ENCODE assay signal across 31 cellular contexts in the genomic region with DNA sequence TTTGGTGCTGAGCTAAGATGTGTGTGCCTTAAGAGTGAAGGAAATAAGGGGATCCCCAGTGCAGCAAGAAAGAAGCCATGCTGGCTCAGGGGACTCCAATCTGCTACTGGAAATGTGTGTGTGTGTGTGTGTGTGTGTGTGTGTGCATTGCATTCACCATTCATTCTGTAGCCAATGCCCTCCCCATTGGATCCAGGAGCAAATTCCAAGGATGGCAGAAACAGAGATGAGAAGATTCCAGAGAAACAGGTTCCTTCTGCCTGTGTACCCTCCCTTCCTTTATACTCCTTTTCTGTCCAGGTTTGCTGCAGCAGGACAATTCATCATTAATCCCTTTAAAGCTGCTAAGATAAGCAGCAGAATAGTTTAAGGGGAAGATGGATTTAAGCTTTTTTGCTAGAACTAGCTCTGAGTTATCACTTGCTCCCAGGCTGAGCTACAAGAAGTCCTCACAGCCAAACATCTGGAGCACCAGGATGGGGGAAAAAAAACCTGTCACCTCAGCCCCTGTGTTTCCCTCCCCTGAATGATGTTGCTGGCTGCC. TPM values are rescaled to one million over a fixed set of nuclear protein-coding genes. Genes with fewer than 3 reads are reported as not detected.
"Had no signal": no experiment of that assay in that cellular context is flagged by ENCODE, and none has a peak within 500 bp of the region (broad histone marks: within the 10 kb centered on the region; RNA-seq: fewer than 3 reads in every experiment).

No MANE protein-coding gene starts in this region.

- H3K9me3 Mint-ChIP-seq: nephron progenitor cell; stimulated activated effector memory CD8-positive, alpha-beta T cell treated with anti-CD3 and anti-CD28 coated beads, Interleukin-12 subunit alpha, Interleukin-12 subunit beta, amount 100 ng/mL, for 72 hours had no signal

- H3K27ac ChIP-seq: coronary artery, esophagus squamous epithelium, heart right ventricle, left lung, pancreas, stomach, thyroid gland, vagina had no signal

- ATAC-seq: heart right ventricle; left cardiac atrium; left lung; naive thymus-derived CD4-positive, alpha-beta T cell; pancreas; sciatic nerve; stimulated activated effector memory CD8-positive, alpha-beta T cell treated with anti-CD3 and anti-CD28 coated beads, Interleukin-12 subunit alpha, Interleukin-12 subunit beta, amount 100 ng/mL, for 72 hours had no signal

- H3K27ac Mint-ChIP-seq: naive thymus-derived CD4-positive, alpha-beta T cell; nephron progenitor cell; stimulated activated effector memory CD8-positive, alpha-beta T cell treated with anti-CD3 and anti-CD28 coated beads, Interleukin-12 subunit alpha, Interleukin-12 subunit beta, amount 100 ng/mL, for 72 hours had no signal

- H3K27me3 ChIP-seq: thyroid gland had no signal

- DNase-seq: dermis blood vessel endothelial cell; effector memory CD4-positive, alpha-beta T cell; erythroblast; esophagus squamous epithelium; foreskin melanocyte; glutamatergic neuron; heart right ventricle; hippocampal formation; left cardiac atrium; left lung; mesenchymal stem cell; midbrain; naive thymus-derived CD4-positive, alpha-beta T cell; nephron progenitor cell; occipital lobe; pancreas; stimulated activated CD4-positive, alpha-beta T cell treated with anti-CD3 and anti-CD28 coated beads, Interleukin-2, amount 100 ng/mL, for 24 hours; stimulated activated CD4-positive, alpha-beta T cell treated with anti-CD3 and anti-CD28 coated beads, Interleukin-4, amount 100 ng/mL, for 24 hours; stimulated activated naive CD4-positive, alpha-beta T cell treated with Interleukin-2 at 50 U/mL for 16 hours; stomach; thyroid gland had no signal

- H3K4me2 ChIP-seq: smooth muscle cell had no signal

- H3K36me3 ChIP-seq: esophagus squamous epithelium, heart right ventricle, left lung, pancreas, stomach, thyroid gland, vagina had no signal

- H3K4me3 ChIP-seq: coronary artery, esophagus squamous epithelium, heart right ventricle, left lung, pancreas, smooth muscle cell, stomach, thyroid gland, vagina had no signal

- H3K9me3 ChIP-seq: esophagus squamous epithelium, heart right ventricle, left lung, pancreas, stomach, thyroid gland, vagina had no signal

- H3K4me1 Mint-ChIP-seq: stimulated activated effector memory CD8-positive, alpha-beta T cell treated with anti-CD3 and anti-CD28 coated beads, Interleukin-12 subunit alpha, Interleukin-12 subunit beta, amount 100 ng/mL, for 72 hours had no signal

- H3K36me3 Mint-ChIP-seq: stimulated activated effector memory CD8-positive, alpha-beta T cell treated with anti-CD3 and anti-CD28 coated beads, Interleukin-12 subunit alpha, Interleukin-12 subunit beta, amount 100 ng/mL, for 72 hours had no signal

- H3K4me3 Mint-ChIP-seq: naive thymus-derived CD4-positive, alpha-beta T cell; nephron progenitor cell; stimulated activated effector memory CD8-positive, alpha-beta T cell treated with anti-CD3 and anti-CD28 coated beads, Interleukin-12 subunit alpha, Interleukin-12 subunit beta, amount 100 ng/mL, for 72 hours had no signal

RNA-seq across cellular contexts. Expression of a gene that starts 3.2 kb away (rescaled TPM):
- total RNA-seq: naive thymus-derived CD4-positive, alpha-beta T cell; pulmonary artery endothelial cell; sciatic nerve; ureter had no signal
- polyA plus RNA-seq: naive thymus-derived CD4-positive, alpha-beta T cell had no signal

RNA-seq across cellular contexts. Expression of a gene that starts 41.2 kb away (rescaled TPM):
- total RNA-seq: dermis blood vessel endothelial cell; heart right ventricle; kidney epithelial cell; left cardiac atrium; left lung; lung microvascular endothelial cell; mucosa of gallbladder; naive thymus-derived CD4-positive, alpha-beta T cell; occipital lobe; pancreas; pulmonary artery endothelial cell; sciatic nerve; smooth muscle cell; stomach; ureter; vagina had no signal
- polyA plus RNA-seq: heart right ventricle; naive thymus-derived CD4-positive, alpha-beta T cell; pancreas; smooth muscle cell; stomach had no signal
